Comparison of ENCODE assay signal across 8 cellular contexts in the genomic region with DNA sequence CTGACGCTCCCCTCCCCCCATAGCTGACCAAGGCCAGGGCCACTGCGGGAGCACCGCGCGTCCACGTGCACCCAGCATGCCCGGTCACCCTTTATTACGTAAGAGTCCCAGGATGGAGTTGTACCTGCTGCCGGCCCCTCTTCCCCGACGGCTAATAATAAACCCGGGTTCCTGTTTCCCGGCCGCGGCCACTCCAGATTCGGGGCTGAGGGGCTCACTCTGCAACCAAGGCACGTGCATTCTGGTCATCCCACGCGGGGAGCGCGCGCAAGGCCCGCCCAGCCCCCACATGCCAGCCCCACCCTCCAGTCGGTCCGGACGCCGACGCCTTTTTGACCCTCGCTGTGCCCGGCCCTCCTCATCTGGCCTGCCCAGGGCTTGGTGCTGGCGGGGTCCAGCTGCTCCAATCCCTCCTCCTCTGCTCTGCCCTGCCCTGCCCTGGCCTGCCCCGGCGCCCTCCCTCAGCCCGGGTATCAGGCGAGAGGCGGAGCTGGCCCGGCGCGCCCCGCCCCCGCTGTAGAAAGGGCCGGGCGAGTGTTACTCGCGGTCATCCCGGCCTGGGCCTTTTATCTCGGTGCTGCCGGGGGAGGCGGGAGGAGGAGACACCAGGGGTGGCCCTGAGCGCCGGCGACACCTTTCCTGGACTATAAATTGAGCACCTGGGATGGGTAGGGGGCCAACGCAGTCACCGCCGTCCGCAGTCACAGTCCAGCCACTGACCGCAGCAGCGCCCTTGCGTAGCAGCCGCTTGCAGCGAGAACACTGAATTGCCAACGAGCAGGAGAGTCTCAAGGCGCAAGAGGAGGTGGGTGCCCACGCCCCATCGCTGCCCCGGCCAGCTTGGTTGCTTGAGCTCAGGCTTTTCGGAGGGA. TPM values are rescaled to one million over a fixed set of nuclear protein-coding genes. Genes with fewer than 3 reads are reported as not detected.
DNase-seq lines count a peak whose midpoint lies in the region; ATAC-seq, FAIRE-seq and TF ChIP-seq lines count a peak whose summit lies in the region.

No MANE protein-coding gene starts in this region.

- ATAC-seq in Right ventricle myocardium inferior, result peak; percentile 86

- TF ChIP-seq CTCF in MM.1S (IDR thresholded peaks at IDR 0.05; ENCODE audit: low read length), result no peak
- TF ChIP-seq CTCF in osteoblast (IDR thresholded peaks at IDR 0.05; ENCODE audit: extremely low read depth, low read depth, low read length), result no peak

- peak overlapping the region; percentile 89 for H3K9ac ChIP-seq in MM.1S (ENCODE audit: low read length)

- no peaks in the 10 kb centered on the region for H3K9me3 Mint-ChIP-seq in activated naive CD8-positive, alpha-beta T cell (ENCODE audit: low read depth)

- H3K27ac ChIP-seq in MM.1S (ENCODE audit: low read length), result peak overlapping the region; percentile 80
- peak overlapping the region; percentile 77 for H3K27ac ChIP-seq in SJSA1
- H3K27ac ChIP-seq in osteoblast (ENCODE audit: low read depth, low read length), result peak overlapping the region; percentile 65

- peaks cover 27% of the 10 kb centered on the region for H3K4me1 Mint-ChIP-seq in activated naive CD8-positive, alpha-beta T cell (ENCODE audit: low read depth)

- H3K4me3 ChIP-seq in MM.1S (ENCODE audit: low read length) (peak overlapping the region; percentile 81), SJSA1 (peak overlapping the region; percentile 75), osteoblast (ENCODE audit: insufficient read depth, low read length) (peak overlapping the region; percentile 80)

- H3K79me2 ChIP-seq in MM.1S (ENCODE audit: low read length) (peaks cover 41% of the 10 kb centered on the region), osteoblast (ENCODE audit: insufficient read depth, low read length) (peaks cover 18% of the 10 kb centered on the region)

- H3K36me3 ChIP-seq in MM.1S (replicated peaks; ENCODE audit: insufficient read depth, low read length) (no peaks in the 10 kb centered on the region), SJSA1 (peaks cover 25% of the 10 kb centered on the region), osteoblast (ENCODE audit: insufficient read depth, low read length) (no peaks in the 10 kb centered on the region)

- H3K4me3 Mint-ChIP-seq in activated naive CD8-positive, alpha-beta T cell, result peak overlapping the region; percentile 94

- DNase-seq in GM03348 (ENCODE audit: low spot score) (peak; percentile 81), HCEC 1CT (peak; percentile 75), MM.1S (peak; percentile 75), SJSA1 (ENCODE audit: low read depth in 1 of 2, low spot score in 2 of 2) (peak; percentile 76 to 82), Right ventricle myocardium inferior (ENCODE audit: missing footprints) (peak; percentile 92), osteoblast (ENCODE audit: insufficient read length, low spot score, missing footprints) (peak; percentile 85), urothelium cell line (ENCODE audit: low spot score) (peak; percentile 84)

- no peak overlapping the region for H2AFZ ChIP-seq in MM.1S (ENCODE audit: low read length)
- peak overlapping the region; percentile 51 for H2AFZ ChIP-seq in osteoblast (ENCODE audit: low read length)

- H3K9me2 ChIP-seq in MM.1S (replicated peaks; ENCODE audit: insufficient read depth, low read length), result no peaks in the 10 kb centered on the region

- no peaks in the 10 kb centered on the region for H3K27me3 Mint-ChIP-seq in activated naive CD8-positive, alpha-beta T cell

- H3K9me3 ChIP-seq in MM.1S (replicated peaks; ENCODE audit: insufficient read depth, low read length) (no peaks in the 10 kb centered on the region), SJSA1 (replicated peaks) (no peaks in the 10 kb centered on the region), osteoblast (ENCODE audit: low read depth, low read length) (no peaks in the 10 kb centered on the region)

- H3K4me2 ChIP-seq in MM.1S (ENCODE audit: low read depth, low read length), result peak overlapping the region; percentile 63
- peak overlapping the region; percentile 81 for H3K4me2 ChIP-seq in osteoblast (ENCODE audit: insufficient read depth, low read length)

- H3K27ac Mint-ChIP-seq in activated naive CD8-positive, alpha-beta T cell, result peak overlapping the region; percentile 95

- H3K27me3 ChIP-seq in MM.1S (replicated peaks; ENCODE audit: insufficient read depth, low read length), result no peaks in the 10 kb centered on the region
- H3K27me3 ChIP-seq in SJSA1 (replicated peaks), result no peaks in the 10 kb centered on the region
- peaks cover 3% of the 10 kb centered on the region for H3K27me3 ChIP-seq in osteoblast (ENCODE audit: insufficient read depth, low read length)

- no peaks in the 10 kb centered on the region for H3K36me3 Mint-ChIP-seq in activated naive CD8-positive, alpha-beta T cell

- peaks cover 20% of the 10 kb centered on the region for H3F3A ChIP-seq in MM.1S (ENCODE audit: insufficient read depth, low read length)

- no peaks in the 10 kb centered on the region for H4K20me1 ChIP-seq in MM.1S (ENCODE audit: insufficient read depth, low read length)
- no peaks in the 10 kb centered on the region for H4K20me1 ChIP-seq in osteoblast (ENCODE audit: insufficient read depth, low read length)

- no peak for FAIRE-seq in urothelium cell line (lab: Jason Lieb, UNC)

- peaks cover 8% of the 10 kb centered on the region; the same call in 1 of the 2 replicates for H3K4me1 ChIP-seq in MM.1S (ENCODE audit: low read length)
- peaks cover 31% of the 10 kb centered on the region for H3K4me1 ChIP-seq in SJSA1 (replicated peaks)
- H3K4me1 ChIP-seq in osteoblast (ENCODE audit: insufficient read depth, low read length), result peaks cover 17% of the 10 kb centered on the region

- intact Hi-C loops in Right ventricle myocardium inferior (cut with DNase I), result loop anchor here (2.0 to 5.0 kb wide), 5 partner anchors 47 to 343 kb away; no protein-coding TSS in a partner anchor

RNA-seq across cellular contexts. Expression of a gene that starts 2.6 kb away (rescaled TPM):
- total RNA-seq in SJSA1 (2014; rRNA removed; shearing (Covaris generic)), result 39.5 and 40.8 TPM in 2 replicates
- total RNA-seq in Right ventricle myocardium inferior (54.2 TPM), osteoblast (125 and 127 TPM in 2 replicates)

Comparison
In these comparisons a context has a peak if more than half of its experiments do, and no peak if none do; other contexts are left out.
1. Peak in every context shown above with its lines: DNase-seq, ATAC-seq, H3K4me3 ChIP-seq and H3K27ac ChIP-seq.